In genomic region chr6:91018586-91018985, GRCh38 we compare ENCODE assay signal across 30 cellular contexts.
"Had no signal": no experiment of that assay in that cellular context is flagged by ENCODE, and none has a peak within 500 bp of the region (broad histone marks: within the 10 kb centered on the region; RNA-seq: fewer than 3 reads in every experiment).

No MANE protein-coding gene starts in this region.

- H3K4me3 ChIP-seq: adrenal gland, ascending aorta, body of pancreas, breast epithelium, cardiac muscle cell had no signal

- H3K27ac ChIP-seq: adrenal gland, ascending aorta, body of pancreas, brain microvascular endothelial cell, breast epithelium, cardiac muscle cell had no signal

- DNase-seq: activated effector memory CD4-positive, alpha-beta T cell treated with anti-CD3 and anti-CD28 coated beads, Interleukin-2, amount 50 U/mL, for 16 hours; activated effector memory CD4-positive, alpha-beta T cell treated with Interleukin-2 at 50 U/mL for 16 hours; activated gamma-delta T cell; activated gamma-delta T cell treated with Interleukin-2 at 50 U/mL for 16 hours; activated naive CD4-positive, alpha-beta T cell; activated naive CD4-positive, alpha-beta T cell treated with anti-CD3 and anti-CD28 coated beads for 36 hours; activated naive CD4-positive, alpha-beta T cell treated with anti-CD3 and anti-CD28 coated beads, Interleukin-2, amount 10 ng/mL, durations not matched to agents 7 days and 5 days; activated naive CD4-positive, alpha-beta T cell treated with anti-CD3 and anti-CD28 coated beads, Interleukin-2, amount 50 U/mL, for 16 hours; activated naive CD4-positive, alpha-beta T cell treated with Interleukin-2 at 50 U/mL for 16 hours; activated naive CD8-positive, alpha-beta T cell treated with anti-CD3 and anti-CD28 coated beads for 36 hours; activated naive CD8-positive, alpha-beta T cell treated with anti-CD3 and anti-CD28 coated beads, Interleukin-2, amount 10 ng/mL, durations not matched to agents 7 days and 5 days; activated naive CD8-positive, alpha-beta T cell treated with anti-CD3 and anti-CD28 coated beads, Interleukin-2, amount 50 U/mL, for 24 hours; activated T-cell treated with anti-CD3 and anti-CD28 coated beads, Interleukin-2, amount 50 U/mL, for 1 hour; activated T-cell treated with anti-CD3 and anti-CD28 coated beads, Interleukin-2, amount 50 U/mL, for 24 hours; activated T-cell treated with anti-CD3 and anti-CD28 coated beads, Interleukin-2, amount 50 U/mL, for 4 hours; activated T-cell treated with anti-CD3 and anti-CD28 coated beads, Interleukin-2, amount 50 U/mL, for 48 hours; activated T-cell treated with anti-CD3 and anti-CD28 coated beads, Interleukin-2, amount 50 U/mL, for 72 hours; adrenal gland; amniotic stem cell; amygdala; anterior cingulate cortex; aorta; body of pancreas; brain microvascular endothelial cell; caudate nucleus; central memory CD4-positive, alpha-beta T cell; cerebellar nuclear complex had no signal

- H3K27me3 ChIP-seq: adrenal gland, ascending aorta, body of pancreas, brain microvascular endothelial cell, breast epithelium, cardiac muscle cell had no signal

- H3K9me3 ChIP-seq: adrenal gland, ascending aorta, body of pancreas, breast epithelium had no signal

- H3K4me1 ChIP-seq: adrenal gland, ascending aorta, body of pancreas, breast epithelium had no signal

- H3K36me3 ChIP-seq: adrenal gland, ascending aorta, brain microvascular endothelial cell, breast epithelium, cardiac muscle cell had no signal
